Comparison of ENCODE assay signal across 14 cellular contexts in the genomic region with DNA sequence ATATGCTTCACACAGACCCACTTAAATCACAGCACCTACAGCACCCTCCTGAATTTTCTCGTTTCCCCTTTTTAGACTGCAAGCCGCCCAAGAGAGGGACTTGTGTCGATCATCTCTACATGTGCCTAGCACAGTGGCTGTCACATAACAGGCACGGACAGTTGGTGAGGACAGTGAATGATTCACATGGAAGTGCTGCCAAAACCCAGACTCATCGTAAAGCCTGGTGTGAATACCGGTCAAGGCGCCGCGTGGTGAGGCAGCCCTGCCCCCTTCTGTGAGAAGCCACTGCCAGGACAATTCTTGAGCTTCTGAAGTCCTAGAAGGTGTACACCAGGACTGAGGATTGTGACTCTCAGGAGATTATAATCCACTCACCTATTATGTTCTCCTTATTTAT. TPM values are rescaled to one million over a fixed set of nuclear protein-coding genes. Genes with fewer than 3 reads are reported as not detected.
DNase-seq lines count a peak whose midpoint lies in the region; ATAC-seq and TF ChIP-seq lines count a peak whose summit lies in the region.
"Had no signal": no experiment of that assay in that cellular context is flagged by ENCODE, and none has a peak within 500 bp of the region (broad histone marks: within the 10 kb centered on the region; RNA-seq: fewer than 3 reads in every experiment).

No MANE protein-coding gene starts in this region.

- no peak overlapping the region for H2BK120ac ChIP-seq in IMR-90 (ENCODE audit: low read depth, low read length)

- no peak for TF ChIP-seq RAD21 in IMR-90 (IDR thresholded peaks at IDR 0.05; ENCODE audit: low read length)

- H3K18ac ChIP-seq in IMR-90 (ENCODE audit: low read depth, low read length): no peak overlapping the region

- no peak overlapping the region for H3K23ac ChIP-seq in IMR-90 (ENCODE audit: low read depth, low read length)

- H3K9me3 ChIP-seq in IMR-90 (ENCODE audit: control insufficient read depth, insufficient read depth, low read length) (no peaks in the 10 kb centered on the region), psoas muscle (no peaks in the 10 kb centered on the region)
- H3K9me3 ChIP-seq: Caco-2, HAP-1 had no signal

- peaks cover 5% of the 10 kb centered on the region; the same call in 1 of the 2 replicates for H3K9me1 ChIP-seq in IMR-90 (ENCODE audit: insufficient read depth, low read length)

- no peaks in the 10 kb centered on the region for H4K20me1 ChIP-seq in IMR-90 (ENCODE audit: insufficient read depth, low read length)

- BruUV-seq in IMR-90 (replicated peaks; lab: Mats Ljungman, UMichigan): no TSS peak

- H3K4me3 ChIP-seq in IMR-90 (ENCODE audit: insufficient read depth, low read depth, low read length) (no peak overlapping the region), fibroblast of mammary gland (ENCODE audit: control insufficient read depth, low read depth, low read length) (no peak overlapping the region), psoas muscle (no peak overlapping the region)
- H3K4me3 ChIP-seq: HAP-1 had no signal

- DNase-seq in IMR-90 (no peak), fibroblast of mammary gland (ENCODE audit: low read depth) (peak; percentile 4), psoas muscle (no peak), NCI-H1694 treated with DMSO at 0.1 percent for 48 hours (lab: John Stamatoyannopoulos, UW) (no peak), medulla oblongata (ENCODE audit: extremely low spot score) (no peak), NCI-H82 (lab: John Stamatoyannopoulos, UW) (no peak)
- DNase-seq: C1 segment of cervical spinal cord; Caco-2; CD8-positive, alpha-beta T cell; DMS153; DND-41; GOT3; HFFc6 had no signal

- no peaks in the 10 kb centered on the region for H3K27me3 ChIP-seq in IMR-90 (ENCODE audit: control insufficient read depth, insufficient read depth, low read length)
- H3K27me3 ChIP-seq in psoas muscle (ENCODE audit: insufficient read depth in 3 of 3, low read length in 2 of 3): no peaks in the 10 kb centered on the region

- dilution Hi-C loops in IMR-90 (cut with HindIII; ENCODE audit: low sequenced_read_pairs, unreplicated experiment): no loop called here

- intact Hi-C loops in IMR-90 (cut with micrococcal nuclease) (no loop called here), psoas muscle (cut with DNase I) (loop anchor here in 1 of 2 donors (10.0 kb wide), 1 partner anchor 216 kb away; no protein-coding TSS in a partner anchor)

- no peak overlapping the region for H2BK5ac ChIP-seq in IMR-90 (ENCODE audit: low read depth, low read length, poor library complexity, severe bottlenecking)

- no peak overlapping the region for H4K5ac ChIP-seq in IMR-90 (ENCODE audit: low read depth, low read length)

- CTCF ChIA-PET in IMR-90 (lab: Yijun Ruan, JAX): no interaction called here

- in situ Hi-C loops in IMR-90 (cut with MboI; ENCODE audit: low sequenced_read_pairs): no loop called here

- ATAC-seq in IMR-90 (ENCODE audit: low read depth) (no peak), psoas muscle (peak in 3 of 4 donors; percentile 35 to 67 (median 64))
- ATAC-seq: CD8-positive, alpha-beta T cell had no signal

- H4K8ac ChIP-seq in IMR-90 (ENCODE audit: low read depth in 2 of 2, low read length in 2 of 2): no peak overlapping the region

- H3K27ac ChIP-seq in IMR-90 (ENCODE audit: insufficient read depth, low read length) (no peak overlapping the region), psoas muscle (no peak overlapping the region)

- H3K79me1 ChIP-seq in IMR-90 (ENCODE audit: low read depth in 1 of 2, low read length in 2 of 2): no peaks in the 10 kb centered on the region; a peak in 1 of 4 replicates

- no peak overlapping the region for H2BK20ac ChIP-seq in IMR-90 (ENCODE audit: low read depth, low read length)

- H2BK15ac ChIP-seq in IMR-90 (ENCODE audit: low read depth, low read length): no peak overlapping the region

- H3K9ac ChIP-seq in IMR-90 (ENCODE audit: low read depth, low read length): no peak overlapping the region

- H2AFZ ChIP-seq in IMR-90 (replicated peaks; ENCODE audit: low read length, poor library complexity): no peak overlapping the region

- H2AK9ac ChIP-seq in IMR-90 (replicated peaks; ENCODE audit: low read depth, low read length, poor library complexity): peak overlapping the region; percentile 24

- H3K36me3 ChIP-seq in IMR-90 (ENCODE audit: control insufficient read depth, insufficient read depth, low read length): peaks cover 21% of the 10 kb centered on the region
- peaks cover 0 to 100% of the 10 kb centered on the region in 2 donors for H3K36me3 ChIP-seq in psoas muscle (ENCODE audit: insufficient read depth in 1 of 2, low read depth in 1 of 2)

- H3K56ac ChIP-seq in IMR-90 (ENCODE audit: extremely low read depth, insufficient read depth, low read length): no peak overlapping the region

- 100% methylated on average over 2 of the region's 9 CpGs; no CpG with 5 or more reads in 1 of the 2 experiments for WGBS in IMR-90 (ENCODE audit: extremely low coverage in 2 of 2, insufficient read length in 1 of 2), 2 experiments
- 70 to 82% (median 74%) methylated on average over 9 of the region's 9 CpGs for WGBS in psoas muscle, 3 donors

- TF ChIP-seq POLR2A in IMR-90 (IDR thresholded peaks at IDR 0.05; ENCODE audit: low read depth, low read length): no peak

- H4K91ac ChIP-seq in IMR-90 (ENCODE audit: insufficient read depth, low read depth, low read length): no peak overlapping the region

- H3K4me1 ChIP-seq in IMR-90 (ENCODE audit: control insufficient read depth, insufficient read depth, low read length) (no peaks in the 10 kb centered on the region), psoas muscle (no peaks in the 10 kb centered on the region)
- H3K4me1 ChIP-seq: Caco-2 had no signal

- POLR2A ChIA-PET in IMR-90 (lab: Charles Lee; ENCODE audit: unreplicated experiment): no interaction called here

- TF ChIP-seq CTCF in IMR-90 (conservative IDR thresholded peaks at IDR 0.05; ENCODE audit: low read depth, low read length) (no peak), fibroblast of mammary gland (conservative IDR thresholded peaks at IDR 0.05; ENCODE audit: control insufficient read depth, insufficient read depth, low read depth, low read length) (no peak), psoas muscle (IDR thresholded peaks at IDR 0.05) (no peak)

- H3K4ac ChIP-seq in IMR-90 (ENCODE audit: low read depth, low read length): no peak overlapping the region

- H2AK5ac ChIP-seq in IMR-90 (ENCODE audit: low read depth, low read length): no peak overlapping the region

- no peak overlapping the region for H3K4me2 ChIP-seq in IMR-90 (ENCODE audit: low read depth, low read length)

- H3K14ac ChIP-seq in IMR-90 (replicated peaks; ENCODE audit: low read depth, low read length): no peak overlapping the region

TF ChIP-seq in IMR-90, 13 proteins besides CTCF, POLR2A, EP300 and RAD21:
- TF ChIP-seq RCOR1 (IDR thresholded peaks at IDR 0.05; ENCODE audit: insufficient replicate concordance, low read length): no peak
- TF ChIP-seq NFE2L2 (IDR thresholded peaks at IDR 0.05; ENCODE audit: low read depth, low read length): no peak
- no peak for TF ChIP-seq CHD1 (IDR thresholded peaks at IDR 0.05; ENCODE audit: low read depth, low read length)
- TF ChIP-seq MAZ (IDR thresholded peaks at IDR 0.05; ENCODE audit: borderline replicate concordance, low read depth, low read length): no peak
- TF ChIP-seq SMC3 (IDR thresholded peaks at IDR 0.05; ENCODE audit: low read depth, low read length): no peak
- TF ChIP-seq MAFK (IDR thresholded peaks at IDR 0.05; ENCODE audit: low read depth, low read length): no peak
- no peak for TF ChIP-seq CEBPB (IDR thresholded peaks at IDR 0.05; ENCODE audit: low read depth, low read length)
- TF ChIP-seq, protein P1, sequence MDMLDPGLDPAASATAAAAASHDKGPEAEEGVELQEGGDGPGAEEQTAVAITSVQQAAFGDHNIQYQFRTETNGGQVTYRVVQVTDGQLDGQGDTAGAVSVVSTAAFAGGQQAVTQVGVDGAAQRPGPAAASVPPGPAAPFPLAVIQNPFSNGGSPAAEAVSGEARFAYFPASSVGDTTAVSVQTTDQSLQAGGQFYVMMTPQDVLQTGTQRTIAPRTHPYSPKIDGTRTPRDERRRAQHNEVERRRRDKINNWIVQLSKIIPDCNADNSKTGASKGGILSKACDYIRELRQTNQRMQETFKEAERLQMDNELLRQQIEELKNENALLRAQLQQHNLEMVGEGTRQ (IDR thresholded peaks at IDR 0.05; ENCODE audit: low read depth, low read length): no peak
- TF ChIP-seq, protein P2, sequence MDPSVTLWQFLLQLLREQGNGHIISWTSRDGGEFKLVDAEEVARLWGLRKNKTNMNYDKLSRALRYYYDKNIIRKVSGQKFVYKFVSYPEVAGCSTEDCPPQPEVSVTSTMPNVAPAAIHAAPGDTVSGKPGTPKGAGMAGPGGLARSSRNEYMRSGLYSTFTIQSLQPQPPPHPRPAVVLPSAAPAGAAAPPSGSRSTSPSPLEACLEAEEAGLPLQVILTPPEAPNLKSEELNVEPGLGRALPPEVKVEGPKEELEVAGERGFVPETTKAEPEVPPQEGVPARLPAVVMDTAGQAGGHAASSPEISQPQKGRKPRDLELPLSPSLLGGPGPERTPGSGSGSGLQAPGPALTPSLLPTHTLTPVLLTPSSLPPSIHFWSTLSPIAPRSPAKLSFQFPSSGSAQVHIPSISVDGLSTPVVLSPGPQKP (IDR thresholded peaks at IDR 0.05; ENCODE audit: borderline replicate concordance, low read depth, low read length): no peak
- no peak for TF ChIP-seq MXI1 (IDR thresholded peaks at IDR 0.05; ENCODE audit: borderline replicate concordance, low read depth, low read length)

RNA-seq across cellular contexts. Expression of a gene that starts 44.3 kb away (rescaled TPM):
- total RNA-seq in IMR-90 (2012; rRNA removed): 20.6 and 22.0 TPM in 2 replicates
- polyA plus RNA-seq in IMR-90 (2012; rRNA removed): 6.1 and 6.9 TPM in 2 replicates
- polyA plus RNA-seq in IMR-90 (2012; cell fraction: cytosol; rRNA removed): 1.8 and 2.9 TPM in 2 replicates
- 4.7 and 21.1 TPM in 2 replicates for polyA plus RNA-seq in IMR-90 (2012; cell fraction: nucleus; rRNA removed; ENCODE audit: low replicate concordance)
- 10 to 100 TPM; 12.6 to 21.5 (median 16.8) TPM for total RNA-seq in psoas muscle
- 10 to 100 TPM in 1 of 3 donors, 1 to 10 TPM in 2; 2.7 to 12.3 (median 3.2) TPM for polyA plus RNA-seq in psoas muscle

RNA-seq across cellular contexts. Expression of a gene that starts 44.5 kb away (rescaled TPM):
- total RNA-seq in IMR-90 (2012; rRNA removed) (22.0 and 34.7 TPM in 2 replicates), psoas muscle (1 to 10 TPM; 5.7 to 7.2 (median 6.6) TPM)
- polyA plus RNA-seq in IMR-90 (2012; rRNA removed) (9.4 and 11.7 TPM in 2 replicates), psoas muscle (10 to 100 TPM in 2 of 3 donors, 1 to 10 TPM in 1; 7.8 to 19.7 (median 17.8) TPM)
- 1.6 and 2.8 TPM in 2 replicates for polyA plus RNA-seq in IMR-90 (2012; cell fraction: cytosol; rRNA removed)
- polyA plus RNA-seq in IMR-90 (2012; cell fraction: nucleus; rRNA removed; ENCODE audit: low replicate concordance): 0.50 and 4.1 TPM in 2 replicates
